9 cellular contexts compared by ENCODE assay signal in the genomic region with DNA sequence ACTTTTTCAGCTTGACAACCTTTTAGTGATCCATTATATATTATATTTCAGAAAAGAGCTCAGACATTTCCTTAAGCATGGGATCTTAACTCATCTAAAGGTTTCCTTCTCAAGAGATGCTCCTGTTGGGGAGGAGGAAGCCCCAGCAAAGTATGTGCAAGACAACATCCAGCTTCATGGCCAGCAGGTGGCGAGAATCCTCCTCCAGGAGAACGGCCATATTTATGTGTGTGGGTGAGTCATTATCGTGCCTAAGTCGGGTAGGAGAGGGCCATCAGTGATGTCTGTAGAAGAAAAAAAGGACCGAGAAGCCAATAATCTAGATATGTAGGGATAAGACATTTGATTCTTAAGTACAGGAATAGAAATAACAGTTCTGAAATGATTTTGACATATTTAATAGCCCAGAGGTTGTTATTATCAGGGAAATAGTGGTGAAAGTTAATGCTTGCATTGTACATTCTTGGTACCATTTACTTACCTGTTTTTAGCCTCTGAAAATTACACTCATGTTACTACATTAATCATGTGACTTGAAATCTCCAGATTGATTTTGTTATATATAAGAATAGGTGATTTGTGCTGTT. TPM values are rescaled to one million over a fixed set of nuclear protein-coding genes. Genes with fewer than 3 reads are reported as not detected.
DNase-seq lines count a peak whose midpoint lies in the region; ATAC-seq, FAIRE-seq and TF ChIP-seq lines count a peak whose summit lies in the region.
"Had no signal": no experiment of that assay in that cellular context is flagged by ENCODE, and none has a peak within 500 bp of the region (broad histone marks: within the 10 kb centered on the region; RNA-seq: fewer than 3 reads in every experiment).

No MANE protein-coding gene starts in this region.

- no TSS peak for BruUV-seq in endothelial cell of umbilical vein (replicated peaks; lab: Mats Ljungman, UMichigan)

- no peak overlapping the region for H3K4me2 ChIP-seq in endothelial cell of umbilical vein (ENCODE audit: insufficient read depth, low read length)
- H3K4me2 ChIP-seq: BLaER1 treated with 17β-estradiol and CSF1 and Interleukin-3, amounts not matched to agents 10 nM and 100 nM had no signal

- no peak for TF ChIP-seq POLR2A in endothelial cell of umbilical vein (IDR thresholded peaks at IDR 0.05; ENCODE audit: low read depth, low read length)

- peak; percentile 51 for ATAC-seq in HG02973 (IDR thresholded peaks at IDR 0.05; ENCODE audit: unreplicated experiment)

- H3K27me3 ChIP-seq in endothelial cell of umbilical vein (ENCODE audit: control insufficient read depth in 2 of 2, insufficient read depth in 2 of 2, low read length in 2 of 2), result no peaks in the 10 kb centered on the region
- H3K27me3 ChIP-seq: BLaER1 treated with 17β-estradiol and CSF1 and Interleukin-3, amounts not matched to agents 10 nM and 100 nM had no signal

- H4K20me1 ChIP-seq in endothelial cell of umbilical vein (replicated peaks; ENCODE audit: control insufficient read depth, extremely low read depth, insufficient read depth, low read length), result no peaks in the 10 kb centered on the region

- H3K9ac ChIP-seq in endothelial cell of umbilical vein (replicated peaks; ENCODE audit: extremely low read depth, insufficient read depth, low read length), result no peak overlapping the region
- H3K9ac ChIP-seq: BLaER1 treated with 17β-estradiol and CSF1 and Interleukin-3, amounts not matched to agents 10 nM and 100 nM had no signal

- H3K79me2 ChIP-seq in endothelial cell of umbilical vein (ENCODE audit: control insufficient read depth, insufficient read depth, low read length), result no peaks in the 10 kb centered on the region

- no peaks in the 10 kb centered on the region for H3K9me1 ChIP-seq in endothelial cell of umbilical vein (replicated peaks; ENCODE audit: control insufficient read depth, extremely low read depth, insufficient read depth, low read length)

- DNase-seq in NCI-H1417 (lab: John Stamatoyannopoulos, UW) (peak in 2 of 3 experiments; percentile 38 to 58), NCI-H1417 treated with DMSO at 0.1 percent for 48 hours (lab: John Stamatoyannopoulos, UW) (no peak), SK-MEL-5 (ENCODE audit: low read depth, low spot score) (peak; percentile 84), endothelial cell of umbilical vein (ENCODE audit: low read depth, low spot score) (peak; percentile 44), superior temporal gyrus (ENCODE audit: extremely low spot score) (no peak), NCI-H1048 (lab: John Stamatoyannopoulos, UW) (no peak)
- no peak for DNase-seq in effector CD4-positive, alpha-beta T cell

- FAIRE-seq in endothelial cell of umbilical vein (lab: Jason Lieb, UNC), result no peak

- H2AFZ ChIP-seq in endothelial cell of umbilical vein (ENCODE audit: low read depth, low read length), result no peak overlapping the region

- dilution Hi-C loops in endothelial cell of umbilical vein (cut with MboI; ENCODE audit: extremely low pct_ligation_motif_present, low sequenced_read_pairs), result no loop called here

- POLR2A ChIA-PET in endothelial cell of umbilical vein (lab: Charles Lee), result no interaction called here

- H3K4me1 ChIP-seq in endothelial cell of umbilical vein (ENCODE audit: control insufficient read depth, extremely low read depth, insufficient read depth, low read length), result no peaks in the 10 kb centered on the region
- H3K4me1 ChIP-seq: BLaER1 treated with 17β-estradiol and CSF1 and Interleukin-3, amounts not matched to agents 10 nM and 100 nM had no signal

- intact Hi-C loops in endothelial cell of umbilical vein (cut with micrococcal nuclease), result loop anchor here (10.0 kb wide), 1 partner anchor 558 kb away; no protein-coding TSS in a partner anchor

- H3K36me3 ChIP-seq in endothelial cell of umbilical vein (ENCODE audit: control insufficient read depth in 2 of 2, extremely low read depth in 1 of 2, insufficient read depth in 2 of 2, low read length in 2 of 2), result peaks cover 15 to 18% of the 10 kb centered on the region in 2 experiments

- in situ Hi-C loops in SK-MEL-5 (cut with HindIII; ENCODE audit: low pct_unique_long_range_greater_than_20kb, low sequenced_read_pairs), result no loop called here

- no peak overlapping the region for H3K4me3 ChIP-seq in endothelial cell of umbilical vein (replicated peaks in 1 of 3; ENCODE audit: insufficient read depth in 1 of 3, low read depth in 1 of 3, low read length in 3 of 3)
- H3K4me3 ChIP-seq: BLaER1 treated with 17β-estradiol and CSF1 and Interleukin-3, amounts not matched to agents 10 nM and 100 nM had no signal

- H3K9me3 ChIP-seq in endothelial cell of umbilical vein (replicated peaks; ENCODE audit: control insufficient read depth, insufficient read depth, low read length), result no peaks in the 10 kb centered on the region
- H3K9me3 ChIP-seq: BLaER1 treated with 17β-estradiol and CSF1 and Interleukin-3, amounts not matched to agents 10 nM and 100 nM had no signal

- peak; percentile 47 to 48 for TF ChIP-seq CTCF in endothelial cell of umbilical vein (IDR thresholded peaks at IDR 0.05; ENCODE audit: extremely low read depth in 1 of 2, insufficient read depth in 1 of 2, low read depth in 1 of 2, low read length in 2 of 2)

- no peak overlapping the region for H3K27ac ChIP-seq in endothelial cell of umbilical vein (ENCODE audit: insufficient read depth, low read depth, low read length)
- H3K27ac ChIP-seq: BLaER1 treated with 17β-estradiol and CSF1 and Interleukin-3, amounts not matched to agents 10 nM and 100 nM had no signal

- CTCF ChIA-PET in endothelial cell of umbilical vein (lab: Charles Lee), result interaction anchor here (0.8 to 1.9 kb wide), 9 partner anchors 8 to 42 kb away, joined by 3 to 17 read pairs (median 5); a partner anchor contains a TSS

TF ChIP-seq in endothelial cell of umbilical vein, 7 proteins besides CTCF, POLR2A, EP300 and RAD21:
- TF ChIP-seq JUN (IDR thresholded peaks at IDR 0.05; ENCODE audit: borderline replicate concordance, insufficient read depth, insufficient read length, low read depth) (peak; percentile 31), FOS (IDR thresholded peaks at IDR 0.05; ENCODE audit: borderline replicate concordance, insufficient read depth, low read length) (peak; percentile 27), MYC (IDR thresholded peaks at IDR 0.05; ENCODE audit: low read depth, low read length) (no peak)
- TF ChIP-seq, protein P1, sequence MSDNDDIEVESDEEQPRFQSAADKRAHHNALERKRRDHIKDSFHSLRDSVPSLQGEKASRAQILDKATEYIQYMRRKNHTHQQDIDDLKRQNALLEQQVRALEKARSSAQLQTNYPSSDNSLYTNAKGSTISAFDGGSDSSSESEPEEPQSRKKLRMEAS (IDR thresholded peaks at IDR 0.05; ENCODE audit: insufficient read depth, insufficient read length), result no peak

RNA-seq across cellular contexts. Expression of a gene that starts 28.2 kb away (rescaled TPM):
- 74.7 and 86.7 TPM in 2 replicates for total RNA-seq in SK-MEL-5 (2014; rRNA removed; shearing (Covaris generic))
- 78.6 and 80.7 TPM in 2 replicates for polyA plus RNA-seq in SK-MEL-5 (2015; cell fraction: cytosol; rRNA removed)
- polyA plus RNA-seq in SK-MEL-5 (2015; cell fraction: nucleus; rRNA removed), result 250 and 294 TPM in 2 replicates
- 33.8 and 37.1 TPM in 2 replicates for total RNA-seq in endothelial cell of umbilical vein
- polyA plus RNA-seq in endothelial cell of umbilical vein, result 24.3 and 27.7 TPM in 2 replicates
- polyA plus RNA-seq in endothelial cell of umbilical vein (2011; cell fraction: cytosol; rRNA removed), result 17.1 and 21.9 TPM in 2 replicates
- 65.0 and 71.3 TPM in 2 replicates for polyA plus RNA-seq in endothelial cell of umbilical vein (2011; cell fraction: nucleus; rRNA removed)
- polyA plus RNA-seq in endothelial cell of umbilical vein (2012), result 19.7 and 22.1 TPM in 2 replicates
- 43.3 and 47.5 TPM in 2 replicates for polyA minus RNA-seq in endothelial cell of umbilical vein
- 77.9 TPM for polyA minus RNA-seq in endothelial cell of umbilical vein (2011; cell fraction: cytosol; rRNA and poly(A)+ RNA removed)
- 35.4 and 55.8 TPM in 2 replicates for polyA minus RNA-seq in endothelial cell of umbilical vein (2011; cell fraction: nucleus; rRNA and poly(A)+ RNA removed)

RNA-seq across cellular contexts. Expression of a gene that starts 28.3 kb away (rescaled TPM):
- total RNA-seq in SK-MEL-5 (2014; rRNA removed; shearing (Covaris generic)), result 33.6 and 35.1 TPM in 2 replicates
- polyA plus RNA-seq in SK-MEL-5 (2015; cell fraction: cytosol; rRNA removed), result 18.8 and 21.8 TPM in 2 replicates
- polyA plus RNA-seq in SK-MEL-5 (2015; cell fraction: nucleus; rRNA removed), result 123 TPM in 2 replicates
- total RNA-seq in endothelial cell of umbilical vein, result 8.7 and 9.6 TPM in 2 replicates
- polyA plus RNA-seq in endothelial cell of umbilical vein, result 3.9 and 5.5 TPM in 2 replicates
- polyA plus RNA-seq in endothelial cell of umbilical vein (2011; cell fraction: cytosol; rRNA removed), result 6.8 and 7.7 TPM in 2 replicates
- 13.0 and 17.3 TPM in 2 replicates for polyA plus RNA-seq in endothelial cell of umbilical vein (2011; cell fraction: nucleus; rRNA removed)
- 7.8 and 10.9 TPM in 2 replicates for polyA plus RNA-seq in endothelial cell of umbilical vein (2012)
- 5.6 and 8.6 TPM in 2 replicates for polyA minus RNA-seq in endothelial cell of umbilical vein
- 15.7 TPM for polyA minus RNA-seq in endothelial cell of umbilical vein (2011; cell fraction: cytosol; rRNA and poly(A)+ RNA removed)
- polyA minus RNA-seq in endothelial cell of umbilical vein (2011; cell fraction: nucleus; rRNA and poly(A)+ RNA removed), result 5.4 and 8.7 TPM in 2 replicates

RNA-seq across cellular contexts. Expression of a gene that starts 46.2 kb away (rescaled TPM):
- 0.16 TPM in 1 of 2 replicates, not detected in the other for total RNA-seq in SK-MEL-5 (2014; rRNA removed; shearing (Covaris generic))
- not detected in 2 replicates for polyA plus RNA-seq in SK-MEL-5 (2015; cell fraction: cytosol; rRNA removed)
- polyA plus RNA-seq in SK-MEL-5 (2015; cell fraction: nucleus; rRNA removed), result not detected in 2 replicates
- total RNA-seq in endothelial cell of umbilical vein, result not detected in 2 replicates
- 0.07 and 0.11 TPM in 2 replicates for polyA plus RNA-seq in endothelial cell of umbilical vein
- polyA plus RNA-seq in endothelial cell of umbilical vein (2011; cell fraction: cytosol; rRNA removed), result 0.09 and 0.10 TPM in 2 replicates
- polyA plus RNA-seq in endothelial cell of umbilical vein (2011; cell fraction: nucleus; rRNA removed), result 0.10 TPM in 1 of 2 replicates, not detected in the other
- not detected in 2 replicates for polyA plus RNA-seq in endothelial cell of umbilical vein (2012)
- not detected in 2 replicates for polyA minus RNA-seq in endothelial cell of umbilical vein
- not detected for polyA minus RNA-seq in endothelial cell of umbilical vein (2011; cell fraction: cytosol; rRNA and poly(A)+ RNA removed)
- not detected in 2 replicates for polyA minus RNA-seq in endothelial cell of umbilical vein (2011; cell fraction: nucleus; rRNA and poly(A)+ RNA removed)

Comparison
In these comparisons a context has a peak if more than half of its experiments do, and no peak if none do; other contexts are left out.
1. DNase-seq: peak in NCI-H1417 (2 of 3), SK-MEL-5 (single experiment) and endothelial cell of umbilical vein (single experiment); none in NCI-H1417 treated with DMSO at 0.1 percent for 48 hours (single experiment), effector CD4-positive, alpha-beta T cell (single experiment), superior temporal gyrus (single experiment) and NCI-H1048 (single experiment).